In genomic region chr15:96395687-96396086, GRCh38 we compare ENCODE assay signal across 1 cellular context.
TF ChIP-seq lines count a peak whose summit lies in the region.

No MANE protein-coding gene starts in this region.

TF ChIP-seq in HepG2, 621 proteins besides CTCF, POLR2A, EP300 and RAD21 (continued from another document):
- TF ChIP-seq MNT (IDR thresholded peaks at IDR 0.05) (peak; percentile 48), SP5 (CRISPR knock-in tag; IDR thresholded peaks at IDR 0.05; ENCODE audit: borderline replicate concordance, low read depth) (0 out of 2 replicates have a peak, but pooled peaks have one; percentile 31), ATF7 (IDR thresholded peaks at IDR 0.05) (no peak), ATF7 (CRISPR knock-in tag; IDR thresholded peaks at IDR 0.05) (no peak), STAG1 (CRISPR knock-in tag; IDR thresholded peaks at IDR 0.05) (peak; percentile 30), ZNF282 (IDR thresholded peaks at IDR 0.05; ENCODE audit: partially characterized antibody) (no peak), ZBTB1 (CRISPR knock-in tag; IDR thresholded peaks at IDR 0.05; ENCODE audit: borderline replicate concordance) (no peak), REST (IDR thresholded peaks at IDR 0.05; ENCODE audit: borderline replicate concordance in 1 of 2, low read depth in 1 of 2, low read length in 2 of 2) (no peak), HOXA5 (CRISPR knock-in tag; IDR thresholded peaks at IDR 0.05) (no peak), ZSCAN21 (CRISPR knock-in tag; IDR thresholded peaks at IDR 0.05; ENCODE audit: borderline replicate concordance) (no peak), ZNF576 (CRISPR knock-in tag; IDR thresholded peaks at IDR 0.05) (no peak), NR2F1 (CRISPR knock-in tag; IDR thresholded peaks at IDR 0.05) (no peak), HOXD1 (CRISPR knock-in tag; IDR thresholded peaks at IDR 0.05) (no peak), HMG20B (CRISPR knock-in tag; conservative IDR thresholded peaks at IDR 0.05) (no peak), NFATC3 (CRISPR knock-in tag; IDR thresholded peaks at IDR 0.05) (no peak), SATB2 (CRISPR knock-in tag; IDR thresholded peaks at IDR 0.05) (no peak), ZZZ3 (CRISPR knock-in tag; IDR thresholded peaks at IDR 0.05; ENCODE audit: borderline replicate concordance) (no peak), ZXDC (CRISPR knock-in tag; IDR thresholded peaks at IDR 0.05) (no peak), ZNF251 (CRISPR knock-in tag; IDR thresholded peaks at IDR 0.05) (no peak), SMAD1 (CRISPR knock-in tag; IDR thresholded peaks at IDR 0.05; ENCODE audit: borderline replicate concordance, low read depth) (no peak), NR3C1 (CRISPR knock-in tag; IDR thresholded peaks at IDR 0.05) (no peak), RNF219 (CRISPR knock-in tag; IDR thresholded peaks at IDR 0.05) (no peak), MAX (IDR thresholded peaks at IDR 0.05) (peak; percentile 46; the same call in 1 of the 2 replicates), BHLHE40 (IDR thresholded peaks at IDR 0.05; ENCODE audit: low read length) (peak; percentile 35; the same call in 1 of the 2 replicates), SMYD3 (CRISPR knock-in tag; IDR thresholded peaks at IDR 0.05) (no peak), ZNF713 (CRISPR knock-in tag; IDR thresholded peaks at IDR 0.05) (no peak), PITX1 (CRISPR knock-in tag; IDR thresholded peaks at IDR 0.05) (no peak), ZNF567 (CRISPR knock-in tag; IDR thresholded peaks at IDR 0.05; ENCODE audit: borderline replicate concordance) (no peak)
TF ChIP-seq in HepG2: peak in this region for 6.
